Comparison of ENCODE assay signal across 36 cellular contexts in the genomic region with DNA sequence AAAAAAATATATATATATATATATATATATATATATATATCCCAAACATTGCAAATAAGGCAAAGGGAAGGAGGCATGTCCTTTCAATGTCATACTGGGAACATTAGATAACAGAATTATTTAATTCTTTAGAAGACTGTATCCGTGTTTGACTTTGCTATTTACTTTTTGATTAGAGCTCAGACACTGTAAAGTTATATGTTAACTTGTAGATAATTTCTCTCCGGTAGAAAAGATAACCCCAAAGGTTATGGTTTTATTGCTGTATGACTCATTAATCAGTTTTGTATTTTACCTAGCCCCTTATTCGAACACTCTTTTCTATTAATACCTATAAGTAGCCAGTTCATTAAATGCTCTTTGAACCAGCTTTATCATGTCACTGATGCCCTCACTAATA.
"Had no signal": no experiment of that assay in that cellular context is flagged by ENCODE, and none has a peak within 500 bp of the region (broad histone marks: within the 10 kb centered on the region; RNA-seq: fewer than 3 reads in every experiment).

No MANE protein-coding gene starts in this region.

- H3K27me3 ChIP-seq: adrenal gland, MG63, Peyer's patch, SJSA1 had no signal

- H3K4me2 ChIP-seq: SK-N-SH had no signal

- FAIRE-seq: astrocyte, bronchial epithelial cell had no signal

- H3K27ac Mint-ChIP-seq: activated B cell treated with CpG ODN at 0.5 μM for 24 hours; activated CD4-positive, alpha-beta memory T cell treated with anti-CD3 and anti-CD28 coated beads for 36 hours; activated naive CD4-positive, alpha-beta T cell treated with anti-CD3 and anti-CD28 coated beads for 36 hours; activated naive CD4-positive, alpha-beta T cell treated with anti-CD3 and anti-CD28 coated beads, Interleukin-2, amount 50 U/mL, for 72 hours; activated T-helper 1 cell treated with anti-CD3 and anti-CD28 coated beads, Interleukin-12 subunit alpha, Interleukin-12 subunit beta, Interleukin-2, Interleukin-4 antibody, amounts not matched to agents 30 ng/mL and 10 ng/mL and 1 ng/mL, durations not matched to agents 14 hours and 24 hours and 36 hours; brain; T-cell; T-helper 17 cell had no signal

- H3K36me3 ChIP-seq: adrenal gland, MG63, Peyer's patch, SJSA1 had no signal

- H3K4me1 ChIP-seq: adrenal gland, Peyer's patch, SJSA1 had no signal

- H3K9me3 ChIP-seq: adrenal gland, MG63, Peyer's patch, SJSA1, SK-N-SH had no signal

- DNase-seq: activated B cell treated with CpG ODN at 0.5 μM for 24 hours; activated CD4-positive, alpha-beta memory T cell treated with anti-CD3 and anti-CD28 coated beads for 36 hours; activated CD4-positive, alpha-beta T cell treated with anti-CD3 and anti-CD28 coated beads for 4 hours; activated CD4-positive, alpha-beta T cell treated with anti-CD3 and anti-CD28 coated beads, Interleukin-2, amount 50 U/mL, for 1 hour; activated CD4-positive, CD25-positive, alpha-beta regulatory T cell treated with anti-CD3 and anti-CD28 coated beads, Interleukin-2, amount 50 U/mL, for 72 hours; activated CD8-positive, alpha-beta memory T cell treated with anti-CD3 and anti-CD28 coated beads, Interleukin-2, amount 50 U/mL, for 4 hours; activated gamma-delta T cell treated with Interleukin-2 at 50 U/mL for 16 hours; activated naive CD4-positive, alpha-beta T cell treated with anti-CD3 and anti-CD28 coated beads for 36 hours; activated T-cell treated with anti-CD3 and anti-CD28 coated beads for 4 hours; activated T-cell treated with anti-CD3 and anti-CD28 coated beads, Interleukin-2, amount 50 U/mL, for 4 hours; adrenal gland; caudate nucleus; cerebellar nuclear complex; MG63; MV-4-11; NCI-H1092; NCI-H1436 treated with DMSO at 0.1 percent for 48 hours; NCI-H1694 treated with DMSO at 0.1 percent for 48 hours; NCI-H2029; NCI-H345; NCI-H524 treated with DMSO at 0.1 percent for 48 hours; PC-3; Peyer's patch; RPMI8226; SHP77 treated with DMSO at 0.1 percent for 48 hours; SK-N-SH; T-cell; T-helper 17 cell; T-helper 9 cell had no signal

- H3K9me2 ChIP-seq: SK-N-SH had no signal

- ATAC-seq: activated naive CD4-positive, alpha-beta T cell treated with anti-CD3 and anti-CD28 coated beads, Interleukin-2, amount 50 U/mL, for 72 hours; activated T-cell treated with anti-CD3 and anti-CD28 coated beads, Interleukin-2, amount 50 U/mL, for 4 hours; PC-3; T-cell; T-helper 17 cell had no signal

- H3K27me3 Mint-ChIP-seq: activated B cell treated with CpG ODN at 0.5 μM for 24 hours; activated CD4-positive, alpha-beta memory T cell treated with anti-CD3 and anti-CD28 coated beads for 36 hours; brain; T-helper 17 cell had no signal

- H3K27ac ChIP-seq: adrenal gland, SJSA1, VCaP had no signal

- H3K9me3 Mint-ChIP-seq: activated B cell treated with CpG ODN at 0.5 μM for 24 hours; activated CD4-positive, alpha-beta memory T cell treated with anti-CD3 and anti-CD28 coated beads for 36 hours; activated naive CD4-positive, alpha-beta T cell treated with anti-CD3 and anti-CD28 coated beads for 36 hours; activated naive CD4-positive, alpha-beta T cell treated with anti-CD3 and anti-CD28 coated beads, Interleukin-2, amount 50 U/mL, for 72 hours; activated T-cell treated with anti-CD3 and anti-CD28 coated beads, Interleukin-2, amount 50 U/mL, for 4 hours; activated T-helper 1 cell treated with anti-CD3 and anti-CD28 coated beads, Interleukin-12 subunit alpha, Interleukin-12 subunit beta, Interleukin-2, Interleukin-4 antibody, amounts not matched to agents 30 ng/mL and 10 ng/mL and 1 ng/mL, durations not matched to agents 14 hours and 24 hours and 36 hours; T-cell had no signal

- H3K4me3 ChIP-seq: adrenal gland, MG63, Peyer's patch, SJSA1 had no signal

- H3K4me1 Mint-ChIP-seq: activated B cell treated with CpG ODN at 0.5 μM for 24 hours, brain, T-cell, T-helper 17 cell had no signal

- H3K4me3 Mint-ChIP-seq: activated B cell treated with CpG ODN at 0.5 μM for 24 hours; activated CD4-positive, alpha-beta memory T cell treated with anti-CD3 and anti-CD28 coated beads for 36 hours; activated naive CD4-positive, alpha-beta T cell treated with anti-CD3 and anti-CD28 coated beads for 36 hours; activated T-cell treated with anti-CD3 and anti-CD28 coated beads, Interleukin-2, amount 50 U/mL, for 4 hours; activated T-helper 1 cell treated with anti-CD3 and anti-CD28 coated beads, Interleukin-12 subunit alpha, Interleukin-12 subunit beta, Interleukin-2, Interleukin-4 antibody, amounts not matched to agents 30 ng/mL and 10 ng/mL and 1 ng/mL, durations not matched to agents 14 hours and 24 hours and 36 hours; brain; T-cell; T-helper 17 cell had no signal

- H3K36me3 Mint-ChIP-seq: activated CD4-positive, alpha-beta memory T cell treated with anti-CD3 and anti-CD28 coated beads for 36 hours; activated naive CD4-positive, alpha-beta T cell treated with anti-CD3 and anti-CD28 coated beads, Interleukin-2, amount 50 U/mL, for 72 hours; brain; T-cell had no signal
